In genomic region chr1:26351591-26352337, GRCh38 we compare ENCODE assay signal across 11 cellular contexts. TPM values are rescaled to one million over a fixed set of nuclear protein-coding genes. Genes with fewer than 3 reads are reported as not detected.
DNase-seq lines count a peak whose midpoint lies in the region; ATAC-seq and TF ChIP-seq lines count a peak whose summit lies in the region.
"Had no signal": no experiment of that assay in that cellular context is flagged by ENCODE, and none has a peak within 500 bp of the region (broad histone marks: within the 10 kb centered on the region; RNA-seq: fewer than 3 reads in every experiment).

No MANE protein-coding gene starts in this region.

- POLR2A ChIA-PET in GM10248 (lab: Yijun Ruan, JAX), result no interaction called here

- no peaks in the 10 kb centered on the region for H3K9me3 Mint-ChIP-seq in mesothelial cell of epicardium
- H3K9me3 Mint-ChIP-seq: activated T-cell treated with anti-CD3 and anti-CD28 coated beads, Interleukin-2, amount 50 U/mL, for 24 hours had no signal

- no peaks in the 10 kb centered on the region for H3K36me3 ChIP-seq in GM23248 (ENCODE audit: low read depth)
- H3K36me3 ChIP-seq: BLaER1 treated with 17β-estradiol and CSF1 and Interleukin-3, amounts not matched to agents 10 nM and 100 nM had no signal

- 0 out of 2 replicates have a peak, but pooled peaks cover 4% of the 10 kb centered on the region for H3F3A ChIP-seq in GM23248 (ENCODE audit: insufficient read depth)

- no peak overlapping the region for H3K4me3 ChIP-seq in GM23248
- H3K4me3 ChIP-seq: BLaER1 treated with 17β-estradiol and CSF1 and Interleukin-3, amounts not matched to agents 10 nM and 100 nM had no signal

- no peak overlapping the region for H3K27ac ChIP-seq in GM23248
- H3K27ac ChIP-seq: BLaER1 treated with 17β-estradiol and CSF1 and Interleukin-3, amounts not matched to agents 10 nM and 100 nM had no signal

- H3K4me3 Mint-ChIP-seq in mesothelial cell of epicardium, result no peak overlapping the region
- H3K4me3 Mint-ChIP-seq: activated T-cell treated with anti-CD3 and anti-CD28 coated beads, Interleukin-2, amount 50 U/mL, for 24 hours had no signal

- peak overlapping the region; percentile 5 for H3K27ac Mint-ChIP-seq in mesothelial cell of epicardium
- H3K27ac Mint-ChIP-seq: activated T-cell treated with anti-CD3 and anti-CD28 coated beads, Interleukin-2, amount 50 U/mL, for 24 hours had no signal

- in situ Hi-C loops in GM23248 (cut with MboI), result no loop called here

- ATAC-seq in HG02970 (IDR thresholded peaks at IDR 0.05; ENCODE audit: low FRiP score, unreplicated experiment) (no peak), SK-N-SH treated with all-trans-retinoic acid at 6 μM for 48 hours (no peak)

- H3K79me2 ChIP-seq in GM23248 (ENCODE audit: insufficient read depth), result no peaks in the 10 kb centered on the region

- H3K9me2 ChIP-seq in GM23248 (ENCODE audit: insufficient read depth), result no peaks in the 10 kb centered on the region

- H3K4me1 Mint-ChIP-seq in mesothelial cell of epicardium, result peaks cover 34% of the 10 kb centered on the region

- H3K9ac ChIP-seq in GM23248, result no peak overlapping the region
- H3K9ac ChIP-seq: BLaER1 treated with 17β-estradiol and CSF1 and Interleukin-3, amounts not matched to agents 10 nM and 100 nM had no signal

- peaks cover 3% of the 10 kb centered on the region; the same call in 1 of the 2 replicates for H3K4me1 ChIP-seq in GM23248 (ENCODE audit: insufficient read depth)

- WGBS in GM23248 (ENCODE audit: low coverage in 1 of 2, low lambda C conversion rate in 2 of 2, missing lambda C conversion rate in 2 of 2), 2 experiments, result 74 to 81% methylated on average over 11 to 12 of the region's 12 CpGs

- no peak overlapping the region for H2AFZ ChIP-seq in GM23248

- H3K4me2 ChIP-seq in GM23248 (ENCODE audit: unreplicated experiment), result no peak overlapping the region
- H3K4me2 ChIP-seq: BLaER1 treated with 17β-estradiol and CSF1 and Interleukin-3, amounts not matched to agents 10 nM and 100 nM had no signal

- H3K36me3 Mint-ChIP-seq in mesothelial cell of epicardium, result no peaks in the 10 kb centered on the region

- peaks cover 2% of the 10 kb centered on the region for H3K27me3 Mint-ChIP-seq in mesothelial cell of epicardium (ENCODE audit: low read depth)
- H3K27me3 Mint-ChIP-seq: activated T-cell treated with anti-CD3 and anti-CD28 coated beads, Interleukin-2, amount 50 U/mL, for 24 hours had no signal

- H4K20me1 ChIP-seq in GM23248 (ENCODE audit: insufficient read depth), result no peaks in the 10 kb centered on the region
- H4K20me1 ChIP-seq: BLaER1 treated with 17β-estradiol and CSF1 and Interleukin-3, amounts not matched to agents 10 nM and 100 nM had no signal

- no peak for TF ChIP-seq CTCF in mesothelial cell of epicardium (IDR thresholded peaks at IDR 0.05; ENCODE audit: unreplicated experiment)
- TF ChIP-seq CTCF in GM10248 (IDR thresholded peaks at IDR 0.05; ENCODE audit: control extremely low read depth, extremely low read depth, low read depth, missing control alignments), result no peak

- CTCF ChIA-PET in GM10248 (lab: Yijun Ruan, JAX), result interaction anchor here (1.0 to 5.5 kb wide), 2 partner anchors 12 to 66 kb away, joined by 3 to 30 read pairs; no protein-coding TSS in a partner anchor

- DNase-seq in GM23248 (peak; percentile 69), amniotic epithelial cell (ENCODE audit: low read depth) (peak; percentile 64), mesothelial cell of epicardium (ENCODE audit: low spot score in 2 of 2, unreplicated experiment in 2 of 2) (no peak), GM10248 (ENCODE audit: extremely low spot score) (no peak)
- DNase-seq: activated T-cell treated with anti-CD3 and anti-CD28 coated beads, Interleukin-2, amount 50 U/mL, for 24 hours; retina had no signal

- no peaks in the 10 kb centered on the region for H3K27me3 ChIP-seq in GM23248 (replicated peaks; ENCODE audit: insufficient read depth)
- H3K27me3 ChIP-seq: BLaER1 treated with 17β-estradiol and CSF1 and Interleukin-3, amounts not matched to agents 10 nM and 100 nM had no signal

- no peaks in the 10 kb centered on the region for H3K9me3 ChIP-seq in GM23248 (ENCODE audit: low read depth)
- H3K9me3 ChIP-seq: BLaER1 treated with 17β-estradiol and CSF1 and Interleukin-3, amounts not matched to agents 10 nM and 100 nM had no signal

TF ChIP-seq in SK-N-SH treated with all-trans-retinoic acid at 6 μM for 48 hours, 23 proteins besides CTCF, POLR2A, EP300 and RAD21 (continues in another document):
- TF ChIP-seq SNAI2 (CRISPR knock-in tag; IDR thresholded peaks at IDR 0.05) (no peak), CSDC2 (CRISPR knock-in tag; IDR thresholded peaks at IDR 0.05) (no peak), PATZ1 (CRISPR knock-in tag; IDR thresholded peaks at IDR 0.05; ENCODE audit: borderline replicate concordance) (no peak), ZFP3 (CRISPR knock-in tag; IDR thresholded peaks at IDR 0.05) (no peak), TCF4 (CRISPR knock-in tag; IDR thresholded peaks at IDR 0.05; ENCODE audit: borderline replicate concordance) (no peak), CREB5 (CRISPR knock-in tag; IDR thresholded peaks at IDR 0.05; ENCODE audit: low read depth) (no peak), OSR1 (CRISPR knock-in tag; IDR thresholded peaks at IDR 0.05) (no peak), ZFP30 (CRISPR knock-in tag; IDR thresholded peaks at IDR 0.05) (no peak), POU6F1 (CRISPR knock-in tag; IDR thresholded peaks at IDR 0.05; ENCODE audit: borderline replicate concordance, low read depth) (no peak), ZNF565 (CRISPR knock-in tag; conservative IDR thresholded peaks at IDR 0.05; ENCODE audit: low read depth) (no peak)

RNA-seq across cellular contexts. Expression of gene CRYBG2, which starts 2.2 kb away (rescaled TPM):
- not detected in 2 replicates for total RNA-seq in GM23248 (2014; rRNA removed; shearing (Covaris generic))
- not detected in 2 replicates for polyA plus RNA-seq in GM23248 (2016; fragmentation: Nextera tagmentation; extraction: Ambion mirVana)
- total RNA-seq in mesothelial cell of epicardium, result 9.4 to 10.9 TPM (median 10.3 TPM) in 3 replicates

RNA-seq across cellular contexts. Expression of gene ZNF683, which starts 20.8 kb away (rescaled TPM):
- not detected in 2 replicates for total RNA-seq in GM23248 (2014; rRNA removed; shearing (Covaris generic))
- not detected in 2 replicates for polyA plus RNA-seq in GM23248 (2016; fragmentation: Nextera tagmentation; extraction: Ambion mirVana)
- not detected in 3 replicates for total RNA-seq in mesothelial cell of epicardium
- total RNA-seq: dermis microvascular lymphatic vessel endothelial cell; T-helper 1 cell treated with Interleukin-12 subunit alpha and Interleukin-12 subunit beta and Interleukin-4 antibody, amounts not matched to agents 30 ng/mL and 1 ng/mL, for 36 hours had no signal

RNA-seq across cellular contexts. Expression of gene CD52, which starts 34.0 kb away (rescaled TPM):
- not detected in 2 replicates for total RNA-seq in GM23248 (2014; rRNA removed; shearing (Covaris generic))
- not detected in 2 replicates for polyA plus RNA-seq in GM23248 (2016; fragmentation: Nextera tagmentation; extraction: Ambion mirVana)
- 1.1 to 1.9 TPM (median 1.6 TPM) in 3 replicates for total RNA-seq in mesothelial cell of epicardium
- total RNA-seq: dermis microvascular lymphatic vessel endothelial cell had no signal

RNA-seq across cellular contexts. Expression of gene UBXN11, which starts 45.3 kb away (rescaled TPM):
- total RNA-seq in GM23248 (2014; rRNA removed; shearing (Covaris generic)), result 4.8 and 5.8 TPM in 2 replicates
- 11.1 and 12.7 TPM in 2 replicates for polyA plus RNA-seq in GM23248 (2016; fragmentation: Nextera tagmentation; extraction: Ambion mirVana)
- 28.3 to 29.6 TPM (median 29.6 TPM) in 3 replicates for total RNA-seq in mesothelial cell of epicardium

RNA-seq across cellular contexts. Expression of gene LIN28A, which starts 58.9 kb away (rescaled TPM):
- not detected in 2 replicates for total RNA-seq in GM23248 (2014; rRNA removed; shearing (Covaris generic))
- 0.14 and 0.15 TPM in 2 replicates for polyA plus RNA-seq in GM23248 (2016; fragmentation: Nextera tagmentation; extraction: Ambion mirVana)
- total RNA-seq in mesothelial cell of epicardium, result 0.09 TPM in 1 of 3 replicates, not detected in the others
- total RNA-seq: dermis microvascular lymphatic vessel endothelial cell; T-helper 1 cell treated with Interleukin-12 subunit alpha and Interleukin-12 subunit beta and Interleukin-4 antibody, amounts not matched to agents 30 ng/mL and 1 ng/mL, for 36 hours had no signal

Comparison
In these comparisons a context has a peak if more than half of its experiments do, and no peak if none do; other contexts are left out.
1. DNase-seq: peak in GM23248 (single experiment) and amniotic epithelial cell (single experiment); none in mesothelial cell of epicardium (0 of 2) and GM10248 (single experiment).
2. RNA of gene CRYBG2, which starts 2.2 kb away (total RNA-seq): 9.4 to 10.9 TPM in mesothelial cell of epicardium; not detected in GM23248; every median in the first group is over 10 times any median in the second.